Comparison of ENCODE assay signal across 13 cellular contexts in genomic region chr11:32118025-32118974, GRCh38. TPM values are rescaled to one million over a fixed set of nuclear protein-coding genes. Genes with fewer than 3 reads are reported as not detected.
DNase-seq lines count a peak whose midpoint lies in the region; ATAC-seq, FAIRE-seq and TF ChIP-seq lines count a peak whose summit lies in the region.
"Had no signal": no experiment of that assay in that cellular context is flagged by ENCODE, and none has a peak within 500 bp of the region (broad histone marks: within the 10 kb centered on the region; RNA-seq: fewer than 3 reads in every experiment).

No MANE protein-coding gene starts in this region.

- no peak for ATAC-seq in HG02623 (IDR thresholded peaks at IDR 0.05; ENCODE audit: unreplicated experiment)

- H2AFZ ChIP-seq in GM23248 (no peak overlapping the region), mesenchymal stem cell (ENCODE audit: low read depth, low read length) (no peak overlapping the region)

- H4K8ac ChIP-seq in mesenchymal stem cell (ENCODE audit: low read length): no peak overlapping the region

- peaks cover 5% of the 10 kb centered on the region; the same call in 1 of the 2 replicates for H3K4me1 ChIP-seq in GM23248 (ENCODE audit: insufficient read depth)
- H3K4me1 ChIP-seq in mesenchymal stem cell (ENCODE audit: control insufficient read depth, insufficient read depth, low read depth, low read length): peaks cover 2% of the 10 kb centered on the region

- H3K79me2 ChIP-seq in GM23248 (ENCODE audit: insufficient read depth): no peaks in the 10 kb centered on the region

- H2BK120ac ChIP-seq in mesenchymal stem cell (ENCODE audit: low read depth, low read length): no peak overlapping the region

- H3K14ac ChIP-seq in mesenchymal stem cell (ENCODE audit: low read length in 2 of 2): no peak overlapping the region

- H2BK5ac ChIP-seq in mesenchymal stem cell (ENCODE audit: low read depth, low read length, poor library complexity, severe bottlenecking): no peak overlapping the region

- no peaks in the 10 kb centered on the region; the same call in 1 of the 2 replicates for H3K27me3 ChIP-seq in GM23248 (replicated peaks; ENCODE audit: insufficient read depth)
- peaks cover 2% of the 10 kb centered on the region for H3K27me3 ChIP-seq in bronchial epithelial cell (ENCODE audit: control insufficient read depth, insufficient read depth, low read length)
- peaks cover 0 to 18% of the 10 kb centered on the region in 2 experiments for H3K27me3 ChIP-seq in mesenchymal stem cell (ENCODE audit: control insufficient read depth in 1 of 2, insufficient read depth in 1 of 2, low read length in 2 of 2)

- H3K23ac ChIP-seq in mesenchymal stem cell (ENCODE audit: low read length in 2 of 2): no peak overlapping the region

- H4K20me1 ChIP-seq in GM23248 (ENCODE audit: insufficient read depth): no peaks in the 10 kb centered on the region

- no peak overlapping the region for H2BK12ac ChIP-seq in mesenchymal stem cell (ENCODE audit: low read length in 2 of 2)

- H3K27ac ChIP-seq in GM23248: no peak overlapping the region
- H3K27ac ChIP-seq in mesenchymal stem cell (ENCODE audit: low read length, poor library complexity, severe bottlenecking): no peak overlapping the region

- H3F3A ChIP-seq in GM23248 (ENCODE audit: insufficient read depth): no peaks in the 10 kb centered on the region

- no peak overlapping the region for H3K4ac ChIP-seq in mesenchymal stem cell (ENCODE audit: low read depth in 1 of 2, low read length in 2 of 2)

- H4K91ac ChIP-seq in mesenchymal stem cell (ENCODE audit: low read length): no peak overlapping the region

- H3K4me3 ChIP-seq in GM23248 (no peak overlapping the region), bronchial epithelial cell (ENCODE audit: low read depth, low read length) (no peak overlapping the region), mesenchymal stem cell (ENCODE audit: insufficient read depth in 1 of 2, low read depth in 1 of 2, low read length in 2 of 2) (no peak overlapping the region)

- peak overlapping the region; percentile 21 for H3K4me2 ChIP-seq in GM23248 (ENCODE audit: unreplicated experiment)
- H3K4me2 ChIP-seq in mesenchymal stem cell (ENCODE audit: low read length, poor library complexity, severe bottlenecking): no peak overlapping the region

- WGBS in GM23248 (ENCODE audit: low coverage in 1 of 2, low lambda C conversion rate in 2 of 2, missing lambda C conversion rate in 2 of 2), 2 experiments: 67 to 68% methylated on average over 7 of the region's 7 CpGs
- WGBS in mesenchymal stem cell: 44% methylated on average over 6 of the region's 7 CpGs

- H3K9me3 ChIP-seq in GM23248 (ENCODE audit: low read depth) (no peaks in the 10 kb centered on the region), mesenchymal stem cell (ENCODE audit: control insufficient read depth, low read length) (no peaks in the 10 kb centered on the region)

- H3K79me1 ChIP-seq in mesenchymal stem cell (replicated peaks; ENCODE audit: low read length, poor library complexity, severe bottlenecking): no peaks in the 10 kb centered on the region

- H3K9ac ChIP-seq in GM23248 (no peak overlapping the region), mesenchymal stem cell (ENCODE audit: low read length) (no peak overlapping the region)

- H3K9me2 ChIP-seq in GM23248 (ENCODE audit: insufficient read depth): no peaks in the 10 kb centered on the region

- H2AK5ac ChIP-seq in mesenchymal stem cell (ENCODE audit: low read length, severe bottlenecking): no peak overlapping the region

- H3K18ac ChIP-seq in mesenchymal stem cell (ENCODE audit: low read depth in 1 of 2, low read length in 2 of 2): peak overlapping the region in 1 of 2 experiments; percentile 0

- H2BK15ac ChIP-seq in mesenchymal stem cell (ENCODE audit: low read depth, poor library complexity, severe bottlenecking): no peak overlapping the region

- TF ChIP-seq CTCF in bronchial epithelial cell (IDR thresholded peaks at IDR 0.05; ENCODE audit: insufficient read depth, low read length, severe bottlenecking): no peak

- H3K36me3 ChIP-seq in GM23248 (ENCODE audit: low read depth) (no peaks in the 10 kb centered on the region), bronchial epithelial cell (ENCODE audit: control insufficient read depth, insufficient read depth, low read length) (no peaks in the 10 kb centered on the region), mesenchymal stem cell (ENCODE audit: control insufficient read depth in 1 of 2, insufficient read depth in 2 of 2, low read depth in 1 of 2, low read length in 2 of 2) (no peaks in the 10 kb centered on the region)

- FAIRE-seq in bronchial epithelial cell (lab: Jason Lieb, UNC): no peak
- FAIRE-seq: HTR-8/SVneo had no signal

- DNase-seq in GM23248: peak; percentile 70
- DNase-seq in OCI-M1 (lab: John Stamatoyannopoulos, UW): peak; percentile 12
- DNase-seq in bronchial epithelial cell (ENCODE audit: low read depth): peak; percentile 77
- peak; percentile 70 for DNase-seq in mesenchymal stem cell
- no peak for DNase-seq in NCI-H2107 treated with DMSO at 0.1 percent for 48 hours (lab: John Stamatoyannopoulos, UW; ENCODE audit: unreplicated experiment)
- DNase-seq in NCI-H524 treated with DMSO at 0.1 percent for 48 hours (lab: John Stamatoyannopoulos, UW): no peak
- DNase-seq in HuH-7 (ENCODE audit: low spot score): no peak
- DNase-seq: CD8-positive, alpha-beta memory T cell; hypothalamus; NCI-H2029; stimulated activated naive CD4-positive, alpha-beta T cell had no signal

- in situ Hi-C loops in GM23248 (cut with MboI): no loop called here

RNA-seq across cellular contexts. Expression of gene RCN1, which starts 27.4 kb away (rescaled TPM):
- 483 and 534 TPM in 2 replicates for total RNA-seq in GM23248 (2014; rRNA removed; shearing (Covaris generic))
- 557 and 558 TPM in 2 replicates for polyA plus RNA-seq in GM23248 (2016; fragmentation: Nextera tagmentation; extraction: Ambion mirVana)
- total RNA-seq in bronchial epithelial cell: 107 and 113 TPM in 2 replicates
- 505 TPM for polyA plus RNA-seq in mesenchymal stem cell (2013, experiment 1 of 2)
- polyA plus RNA-seq in mesenchymal stem cell (2013, experiment 2 of 2): 505 TPM

Comparison
In these comparisons a context has a peak if more than half of its experiments do, and no peak if none do; other contexts are left out.
1. DNase-seq: peak in GM23248 (single experiment), OCI-M1 (single experiment), bronchial epithelial cell (single experiment) and mesenchymal stem cell (single experiment); none in NCI-H2107 treated with DMSO at 0.1 percent for 48 hours (single experiment), NCI-H524 treated with DMSO at 0.1 percent for 48 hours (single experiment) and HuH-7 (single experiment).